Comparison of ENCODE assay signal across 31 cellular contexts in genomic region chr7:7491044-7491443, GRCh38. TPM values are rescaled to one million over a fixed set of nuclear protein-coding genes. Genes with fewer than 3 reads are reported as not detected.
DNase-seq lines count a peak whose midpoint lies in the region; ATAC-seq and TF ChIP-seq lines count a peak whose summit lies in the region.
"Had no signal": no experiment of that assay in that cellular context is flagged by ENCODE, and none has a peak within 500 bp of the region (broad histone marks: within the 10 kb centered on the region; RNA-seq: fewer than 3 reads in every experiment).

No MANE protein-coding gene starts in this region.

- H2BK12ac ChIP-seq in mesenchymal stem cell (ENCODE audit: low read length in 2 of 2): no peak overlapping the region

- H3K27ac Mint-ChIP-seq in MCF 10A (ENCODE audit: low read depth, unreplicated experiment): peak overlapping the region; percentile 71
- H3K27ac Mint-ChIP-seq in CD4-positive, alpha-beta T cell: no peak overlapping the region
- H3K27ac Mint-ChIP-seq: activated CD4-positive, alpha-beta memory T cell treated with anti-CD3 and anti-CD28 coated beads, Interleukin-2, amount 10 ng/mL, durations not matched to agents 7 days and 5 days; activated naive CD4-positive, alpha-beta T cell treated with anti-CD3 and anti-CD28 coated beads for 36 hours; CD8-positive, alpha-beta memory T cell; natural killer cell treated with Interleukin-12 subunit alpha and Interleukin-12 subunit beta and Interleukin-15 and Interleukin-18, amount 100 ng/mL, for 72 hours; T-helper 2 cell treated with Interferon-gamma antibody and Interleukin-4, amounts not matched to agents 5 μg/mL and 100 μg/mL, for 36 hours had no signal

- H3K4me1 ChIP-seq in mammary epithelial cell (ENCODE audit: insufficient read depth, low read length) (peaks cover 22% of the 10 kb centered on the region), mesenchymal stem cell (ENCODE audit: control insufficient read depth, insufficient read depth, low read depth, low read length) (no peaks in the 10 kb centered on the region), stomach (no peaks in the 10 kb centered on the region)
- H3K4me1 ChIP-seq: BE2C, upper lobe of left lung had no signal

- H3K9ac ChIP-seq in mammary epithelial cell (ENCODE audit: insufficient read depth, low read length): no peak overlapping the region
- no peak overlapping the region for H3K9ac ChIP-seq in mesenchymal stem cell (ENCODE audit: low read length)

- H4K91ac ChIP-seq in mesenchymal stem cell (ENCODE audit: low read length): no peak overlapping the region

- H3K18ac ChIP-seq in mesenchymal stem cell (ENCODE audit: low read depth in 1 of 2, low read length in 2 of 2): no peak overlapping the region

- H3K4me2 ChIP-seq in mammary epithelial cell (ENCODE audit: insufficient read depth, low read depth, low read length) (no peak overlapping the region), mesenchymal stem cell (ENCODE audit: low read length, poor library complexity, severe bottlenecking) (no peak overlapping the region)

- intact Hi-C loops in MCF 10A (cut with micrococcal nuclease) (no loop called here), mammary epithelial cell (cut with micrococcal nuclease) (loop anchor here (10.0 kb wide), 1 partner anchor 56 kb away; no protein-coding TSS in a partner anchor), stomach (cut with DNase I; ENCODE audit: low total_unique reads) (no loop called here)
- intact Hi-C loops in CD4-positive, alpha-beta T cell (cut with DNase I, micrococcal nuclease): no loop called here

- H2BK15ac ChIP-seq in mesenchymal stem cell (ENCODE audit: low read depth, poor library complexity, severe bottlenecking): no peak overlapping the region

- no peak overlapping the region for H2BK5ac ChIP-seq in mesenchymal stem cell (ENCODE audit: low read depth, low read length, poor library complexity, severe bottlenecking)

- H2AFZ ChIP-seq in mammary epithelial cell (ENCODE audit: low read depth, low read length): no peak overlapping the region
- H2AFZ ChIP-seq in mesenchymal stem cell (ENCODE audit: low read depth, low read length): no peak overlapping the region

- H3K23ac ChIP-seq in mesenchymal stem cell (ENCODE audit: low read length in 2 of 2): no peak overlapping the region

- no peak overlapping the region for H3K4me3 ChIP-seq in mammary epithelial cell (replicated peaks in 1 of 3; ENCODE audit: insufficient read depth in 1 of 3, low read depth in 2 of 3, low read length in 3 of 3)
- H3K4me3 ChIP-seq in mesenchymal stem cell (ENCODE audit: insufficient read depth in 1 of 2, low read depth in 1 of 2, low read length in 2 of 2): no peak overlapping the region
- no peak overlapping the region for H3K4me3 ChIP-seq in stomach
- H3K4me3 ChIP-seq: heart right ventricle, ovary, suprapubic skin, upper lobe of left lung had no signal

- no TSS peak for BruUV-seq in MCF 10A (replicated peaks; lab: Mats Ljungman, UMichigan)
- no TSS peak for BruUV-seq in mammary epithelial cell (replicated peaks; lab: Mats Ljungman, UMichigan)

- H3K27me3 Mint-ChIP-seq in MCF 10A (ENCODE audit: insufficient read depth, unreplicated experiment): no peaks in the 10 kb centered on the region
- H3K27me3 Mint-ChIP-seq in CD4-positive, alpha-beta T cell: peaks cover 7% of the 10 kb centered on the region
- H3K27me3 Mint-ChIP-seq: activated CD4-positive, alpha-beta memory T cell treated with anti-CD3 and anti-CD28 coated beads, Interleukin-2, amount 10 ng/mL, durations not matched to agents 7 days and 5 days; brain had no signal

- no peaks in the 10 kb centered on the region for H3K27me3 ChIP-seq in mammary epithelial cell (ENCODE audit: insufficient read depth, low read length)
- H3K27me3 ChIP-seq in mesenchymal stem cell (ENCODE audit: control insufficient read depth in 1 of 2, insufficient read depth in 1 of 2, low read length in 2 of 2): no peaks in the 10 kb centered on the region
- no peaks in the 10 kb centered on the region for H3K27me3 ChIP-seq in stomach
- H3K27me3 ChIP-seq in CD4-positive, alpha-beta T cell (ENCODE audit: control insufficient read depth, insufficient read depth, low read length): no peaks in the 10 kb centered on the region
- H3K27me3 ChIP-seq: BE2C, heart right ventricle, ovary, suprapubic skin, upper lobe of left lung had no signal

- TF ChIP-seq POLR2A in stomach (IDR thresholded peaks at IDR 0.05): no peak

- TF ChIP-seq EP300 in stomach (IDR thresholded peaks at IDR 0.05): no peak

- 85% methylated on average over 3 of the region's 3 CpGs for WGBS in mammary epithelial cell (ENCODE audit: low coverage, missing lambda C conversion rate)
- 90% methylated on average over 2 of the region's 3 CpGs for WGBS in mesenchymal stem cell
- WGBS in stomach, 5 donors: 81 to 91% (median 84%) methylated on average over 3 of the region's 3 CpGs

- H3K14ac ChIP-seq in mesenchymal stem cell (ENCODE audit: low read length in 2 of 2): no peak overlapping the region

- H4K8ac ChIP-seq in mesenchymal stem cell (ENCODE audit: low read length): no peak overlapping the region

- H3K4me3 Mint-ChIP-seq in MCF 10A (ENCODE audit: unreplicated experiment): no peak overlapping the region
- H3K4me3 Mint-ChIP-seq in CD4-positive, alpha-beta T cell: no peak overlapping the region
- H3K4me3 Mint-ChIP-seq: activated CD4-positive, alpha-beta memory T cell treated with anti-CD3 and anti-CD28 coated beads, Interleukin-2, amount 10 ng/mL, durations not matched to agents 7 days and 5 days; activated naive CD4-positive, alpha-beta T cell treated with anti-CD3 and anti-CD28 coated beads for 36 hours; brain; CD8-positive, alpha-beta memory T cell; natural killer cell treated with Interleukin-12 subunit alpha and Interleukin-12 subunit beta and Interleukin-15 and Interleukin-18, amount 100 ng/mL, for 72 hours; T-helper 2 cell treated with Interferon-gamma antibody and Interleukin-4, amounts not matched to agents 5 μg/mL and 100 μg/mL, for 36 hours had no signal

- H3K4ac ChIP-seq in mesenchymal stem cell (ENCODE audit: low read depth in 1 of 2, low read length in 2 of 2): no peak overlapping the region

- dilution Hi-C loops in mammary epithelial cell (cut with HindIII; ENCODE audit: low sequenced_read_pairs): no loop called here

- no peaks in the 10 kb centered on the region for H3K9me3 Mint-ChIP-seq in MCF 10A (ENCODE audit: unreplicated experiment)
- H3K9me3 Mint-ChIP-seq in CD4-positive, alpha-beta T cell: peaks cover 2% of the 10 kb centered on the region
- H3K9me3 Mint-ChIP-seq: activated CD4-positive, alpha-beta memory T cell treated with anti-CD3 and anti-CD28 coated beads, Interleukin-2, amount 10 ng/mL, durations not matched to agents 7 days and 5 days; natural killer cell treated with Interleukin-12 subunit alpha and Interleukin-12 subunit beta and Interleukin-15 and Interleukin-18, amount 100 ng/mL, for 72 hours; T-helper 2 cell treated with Interferon-gamma antibody and Interleukin-4, amounts not matched to agents 5 μg/mL and 100 μg/mL, for 36 hours had no signal

- H3K79me2 ChIP-seq in mammary epithelial cell (ENCODE audit: insufficient read depth, low read length): no peaks in the 10 kb centered on the region

- TF ChIP-seq CTCF in MCF 10A (IDR thresholded peaks at IDR 0.05; ENCODE audit: unreplicated experiment) (no peak), mammary epithelial cell (conservative IDR thresholded peaks at IDR 0.05 in 1 of 2, IDR thresholded peaks at IDR 0.05 in 1 of 2; ENCODE audit: extremely low read depth in 1 of 2, insufficient read depth in 1 of 2, low read depth in 1 of 2, low read length in 2 of 2) (no peak), stomach (IDR thresholded peaks at IDR 0.05) (no peak)
- TF ChIP-seq CTCF in CD4-positive, alpha-beta T cell (IDR thresholded peaks at IDR 0.05): no peak

- H2AK5ac ChIP-seq in mesenchymal stem cell (ENCODE audit: low read length, severe bottlenecking): peak overlapping the region; percentile 2

- no peaks in the 10 kb centered on the region for H3K36me3 Mint-ChIP-seq in MCF 10A (ENCODE audit: insufficient read depth, unreplicated experiment)
- no peaks in the 10 kb centered on the region for H3K36me3 Mint-ChIP-seq in CD4-positive, alpha-beta T cell (ENCODE audit: low read depth)
- H3K36me3 Mint-ChIP-seq: brain; natural killer cell treated with Interleukin-12 subunit alpha and Interleukin-12 subunit beta and Interleukin-15 and Interleukin-18, amount 100 ng/mL, for 72 hours had no signal

- DNase-seq in MCF 10A (ENCODE audit: unreplicated experiment): peak; percentile 21
- DNase-seq in mammary epithelial cell: no peak
- peak; percentile 91 for DNase-seq in SK-N-DZ (ENCODE audit: low spot score)
- DNase-seq in mesenchymal stem cell: peak; percentile 3
- no peak for DNase-seq in stomach
- DNase-seq in CD4-positive, alpha-beta T cell: no peak
- no peak for DNase-seq in NCI-H2227 treated with DMSO at 0.1 percent for 48 hours (lab: John Stamatoyannopoulos, UW)
- DNase-seq in stimulated activated CD4-positive, alpha-beta T cell treated with anti-CD3 and anti-CD28 coated beads, Interleukin-12 subunit alpha, Interleukin-12 subunit beta, amount 100 ng/mL, for 4 hours: no peak
- DNase-seq: activated CD4-positive, alpha-beta memory T cell treated with anti-CD3 and anti-CD28 coated beads, Interleukin-2, amount 10 ng/mL, durations not matched to agents 7 days and 5 days; activated CD4-positive, alpha-beta T cell treated with anti-CD3 and anti-CD28 coated beads for 1 hour; activated naive CD4-positive, alpha-beta T cell treated with anti-CD3 and anti-CD28 coated beads for 36 hours; BE2C; CD8-positive, alpha-beta memory T cell; heart right ventricle; Kasumi-1; kidney; NCI-H1048; NCI-H1694; NCI-H510A; NK-92 treated with Interleukin-12 subunit alpha and Interleukin-12 subunit beta, amount 100 ng/mL, for 24 hours; ovary; stimulated activated naive CD4-positive, alpha-beta T cell; upper lobe of left lung had no signal

- no peak overlapping the region for H2BK120ac ChIP-seq in mesenchymal stem cell (ENCODE audit: low read depth, low read length)

- peaks cover 30% of the 10 kb centered on the region for H3K4me1 Mint-ChIP-seq in MCF 10A (ENCODE audit: insufficient read depth, unreplicated experiment)
- no peaks in the 10 kb centered on the region for H3K4me1 Mint-ChIP-seq in CD4-positive, alpha-beta T cell (ENCODE audit: low read depth)
- H3K4me1 Mint-ChIP-seq: activated CD4-positive, alpha-beta memory T cell treated with anti-CD3 and anti-CD28 coated beads, Interleukin-2, amount 10 ng/mL, durations not matched to agents 7 days and 5 days; CD8-positive, alpha-beta memory T cell had no signal

- H3K9me3 ChIP-seq in mammary epithelial cell (replicated peaks; ENCODE audit: insufficient read depth, low read length) (peaks cover 4% of the 10 kb centered on the region), mesenchymal stem cell (ENCODE audit: control insufficient read depth, low read length) (peaks cover 6% of the 10 kb centered on the region), stomach (peaks cover 0 to 21% (median 10%) of the 10 kb centered on the region in 4 donors)
- H3K9me3 ChIP-seq in CD4-positive, alpha-beta T cell (ENCODE audit: control insufficient read depth, low read length): peaks cover 9% of the 10 kb centered on the region
- H3K9me3 ChIP-seq: BE2C, ovary had no signal

- H4K20me1 ChIP-seq in mammary epithelial cell (ENCODE audit: insufficient read depth, low read length): no peaks in the 10 kb centered on the region

- POLR2A ChIA-PET in MCF 10A (lab: Yijun Ruan, JAX): interaction anchor here (1.1 to 7.0 kb wide), 10 partner anchors 39 to 309 kb away, joined by 3 to 76 read pairs (median 12); partner anchors contain the start of genes C1GALT1, MIOS and UMAD1
- POLR2A ChIA-PET in CD4-positive, alpha-beta T cell (lab: Charles Lee): no interaction called here

- ATAC-seq in CD4-positive, alpha-beta T cell (ENCODE audit: poor library complexity): no peak
- ATAC-seq: HCT116; heart right ventricle; HepG2; natural killer cell treated with Interleukin-12 subunit alpha and Interleukin-12 subunit beta and Interleukin-15 and Interleukin-18, amount 100 ng/mL, for 72 hours; Right ventricle myocardium inferior had no signal

- in situ Hi-C loops in mammary epithelial cell (cut with MboI; ENCODE audit: low sequenced_read_pairs in 2 of 2): no loop called here

- no peaks in the 10 kb centered on the region for H3K79me1 ChIP-seq in mesenchymal stem cell (replicated peaks; ENCODE audit: low read length, poor library complexity, severe bottlenecking)

- CTCF ChIA-PET in MCF 10A (lab: Yijun Ruan, JAX): interaction anchor here (3.2 kb wide), 1 partner anchor 68 kb away, joined by 6 read pairs; no protein-coding TSS in a partner anchor
- CTCF ChIA-PET in mammary epithelial cell (lab: Charles Lee; ENCODE audit: low non-redundant PET): no interaction called here
- CTCF ChIA-PET in CD4-positive, alpha-beta T cell (lab: Charles Lee): no interaction called here

- H3K27ac ChIP-seq in mammary epithelial cell (ENCODE audit: insufficient read depth, low read depth, low read length) (no peak overlapping the region), mesenchymal stem cell (ENCODE audit: low read length, poor library complexity, severe bottlenecking) (no peak overlapping the region), stomach (no peak overlapping the region)
- no peak overlapping the region for H3K27ac ChIP-seq in CD4-positive, alpha-beta T cell (ENCODE audit: low read depth, low read length)
- H3K27ac ChIP-seq: heart right ventricle, ovary, upper lobe of left lung had no signal

- H3K36me3 ChIP-seq in mammary epithelial cell (ENCODE audit: insufficient read depth, low read length) (no peaks in the 10 kb centered on the region), mesenchymal stem cell (ENCODE audit: control insufficient read depth in 1 of 2, insufficient read depth in 2 of 2, low read depth in 1 of 2, low read length in 2 of 2) (no peaks in the 10 kb centered on the region), stomach (peaks cover 0 to 29% (median 0%) of the 10 kb centered on the region in 4 donors)
- H3K36me3 ChIP-seq: BE2C, heart right ventricle, ovary, suprapubic skin, upper lobe of left lung had no signal

RNA-seq across cellular contexts. Expression of gene COL28A1, which starts 44.6 kb away (rescaled TPM):
- 0.29 and 0.96 TPM in 2 replicates for total RNA-seq in MCF 10A (2022)
- under 1 TPM; 0.16 to 0.17 TPM for total RNA-seq in mammary epithelial cell
- not detected for polyA plus RNA-seq in mammary epithelial cell
- not detected for polyA minus RNA-seq in mammary epithelial cell
- polyA plus RNA-seq in SK-N-DZ (2014; cell fraction: cytosol; rRNA removed): 0.07 and 0.21 TPM in 2 replicates
- polyA plus RNA-seq in SK-N-DZ (2014; cell fraction: nucleus; rRNA removed): 0.33 and 0.35 TPM in 2 replicates
- 0.06 TPM for polyA plus RNA-seq in mesenchymal stem cell (2013, experiment 1 of 2)
- not detected for polyA plus RNA-seq in mesenchymal stem cell (2013, experiment 2 of 2)
- total RNA-seq in stomach: 10 to 100 TPM in 2 of 5 donors, 1 to 10 TPM in 2, under 1 TPM in 1; 0.58 to 39.7 (median 5.7) TPM
- polyA plus RNA-seq in stomach: 1 to 10 TPM; 1.7 to 4.0 (median 2.5) TPM
- under 1 TPM in 1 of 2 experiments, not detected in 1; 0.22 TPM for total RNA-seq in CD4-positive, alpha-beta T cell
- total RNA-seq: activated CD4-positive, alpha-beta memory T cell treated with anti-CD3 and anti-CD28 coated beads, Interleukin-2, amount 10 ng/mL, durations not matched to agents 7 days and 5 days; activated naive CD4-positive, alpha-beta T cell treated with anti-CD3 and anti-CD28 coated beads for 36 hours; CD8-positive, alpha-beta memory T cell; G401 had no signal
- polyA plus RNA-seq: CD8-positive, alpha-beta memory T cell had no signal

Comparison
In these comparisons a context has a peak if more than half of its experiments do, and no peak if none do; other contexts are left out.
1. DNase-seq: peak in MCF 10A (single experiment), SK-N-DZ (single experiment) and mesenchymal stem cell (single experiment); none in mammary epithelial cell (single experiment), stomach (single experiment), CD4-positive, alpha-beta T cell (0 of 10), NCI-H2227 treated with DMSO at 0.1 percent for 48 hours (single experiment) and stimulated activated CD4-positive, alpha-beta T cell treated with anti-CD3 and anti-CD28 coated beads, Interleukin-12 subunit alpha, Interleukin-12 subunit beta, amount 100 ng/mL, for 4 hours (single experiment).